9 cellular contexts compared by ENCODE assay signal in the genomic region with DNA sequence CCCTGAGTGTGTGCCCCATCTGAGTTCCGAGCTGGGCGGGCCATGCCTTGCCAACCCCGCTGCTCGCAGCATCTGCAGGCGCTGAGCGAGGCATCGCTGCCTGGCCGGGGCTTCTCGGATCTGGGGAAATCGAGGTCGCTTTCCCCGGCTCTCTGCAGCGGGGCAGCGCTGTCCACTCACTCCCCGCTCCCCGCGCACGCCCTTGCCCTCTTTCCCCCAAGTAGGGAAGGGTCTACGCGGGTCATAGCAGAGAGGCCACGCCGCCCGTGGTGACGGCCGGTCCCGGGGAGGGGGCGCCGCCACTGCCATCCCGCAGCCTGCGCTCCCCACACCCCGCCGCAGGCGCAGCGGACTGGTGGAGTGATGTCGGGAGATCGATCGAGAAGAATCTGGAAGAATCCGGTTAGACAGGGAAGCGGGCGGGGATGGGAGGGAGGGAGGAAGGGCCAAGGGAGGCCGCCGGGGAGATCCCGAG. TPM values are rescaled to one million over a fixed set of nuclear protein-coding genes. Genes with fewer than 3 reads are reported as not detected.
DNase-seq lines count a peak whose midpoint lies in the region; ATAC-seq and TF ChIP-seq lines count a peak whose summit lies in the region.
"Had no signal": no experiment of that assay in that cellular context is flagged by ENCODE, and none has a peak within 500 bp of the region (broad histone marks: within the 10 kb centered on the region; RNA-seq: fewer than 3 reads in every experiment).

No MANE protein-coding gene starts in this region.

- H3K36me3 Mint-ChIP-seq in natural killer cell treated with Interleukin-12 subunit alpha and Interleukin-12 subunit beta and Interleukin-15 and Interleukin-18, amount 100 ng/mL, for 72 hours, result peaks cover 23% of the 10 kb centered on the region

- intact Hi-C loops in uterus (cut with DNase I; ENCODE audit: low total_unique reads), result no loop called here

- H3K27ac Mint-ChIP-seq in natural killer cell treated with Interleukin-12 subunit alpha and Interleukin-12 subunit beta and Interleukin-15 and Interleukin-18, amount 100 ng/mL, for 72 hours, result peak overlapping the region in 1 of 2 donors; percentile 10

- no peaks in the 10 kb centered on the region for H3K27me3 Mint-ChIP-seq in natural killer cell treated with Interleukin-12 subunit alpha and Interleukin-12 subunit beta and Interleukin-15 and Interleukin-18, amount 100 ng/mL, for 72 hours

- ATAC-seq in HG03135 (IDR thresholded peaks at IDR 0.05; ENCODE audit: unreplicated experiment) (peak; percentile 5), GM21529 (IDR thresholded peaks at IDR 0.05; ENCODE audit: unreplicated experiment) (no peak)
- peak; percentile 18 to 34 for ATAC-seq in natural killer cell treated with Interleukin-12 subunit alpha and Interleukin-12 subunit beta and Interleukin-15 and Interleukin-18, amount 100 ng/mL, for 72 hours

- TF ChIP-seq CTCF in GM06990 (IDR thresholded peaks at IDR 0.05; ENCODE audit: insufficient read depth, low read length, poor library complexity, severe bottlenecking) (no peak), fibroblast of mammary gland (conservative IDR thresholded peaks at IDR 0.05; ENCODE audit: control insufficient read depth, insufficient read depth, low read depth, low read length) (no peak), uterus (IDR thresholded peaks at IDR 0.05) (peak in 1 of 4 experiments; percentile 10)

- H3K4me1 ChIP-seq in uterus, result peaks cover 0 to 5% of the 10 kb centered on the region in 2 donors

- H3K36me3 ChIP-seq in GM06990 (ENCODE audit: control insufficient read depth, insufficient read depth, low read length) (peaks cover 8% of the 10 kb centered on the region), uterus (no peaks in the 10 kb centered on the region)

- H3K4me1 Mint-ChIP-seq in natural killer cell treated with Interleukin-12 subunit alpha and Interleukin-12 subunit beta and Interleukin-15 and Interleukin-18, amount 100 ng/mL, for 72 hours (ENCODE audit: low read depth in 2 of 2), result peaks cover 21 to 27% of the 10 kb centered on the region in 2 donors

- H3K4me3 ChIP-seq in GM06990 (replicated peaks; ENCODE audit: low read depth, low read length), result peak overlapping the region; percentile 92
- peak overlapping the region; percentile 47 for H3K4me3 ChIP-seq in fibroblast of mammary gland (ENCODE audit: control insufficient read depth, low read depth, low read length)
- peak overlapping the region; percentile 58 to 87 for H3K4me3 ChIP-seq in uterus

- DNase-seq in GM06990 (ENCODE audit: extremely low read depth, insufficient read length), result no peak
- peak; percentile 71 for DNase-seq in activated CD8-positive, alpha-beta memory T cell treated with anti-CD3 and anti-CD28 coated beads, Interleukin-2, amount 50 U/mL, for 48 hours
- DNase-seq in fibroblast of mammary gland (ENCODE audit: low read depth), result peak; percentile 30
- no peak for DNase-seq in natural killer cell treated with Interleukin-12 subunit alpha and Interleukin-12 subunit beta and Interleukin-15 and Interleukin-18, amount 100 ng/mL, for 72 hours (ENCODE audit: low spot score)
- no peak for DNase-seq in uterus
- DNase-seq in HT-29 (ENCODE audit: low spot score), result no peak

- TF ChIP-seq POLR2A in uterus (IDR thresholded peaks at IDR 0.05), result no peak

- H3K27me3 ChIP-seq in GM06990 (replicated peaks; ENCODE audit: control insufficient read depth, insufficient read depth, low read length), result no peaks in the 10 kb centered on the region
- no peaks in the 10 kb centered on the region for H3K27me3 ChIP-seq in uterus

- H3K27ac ChIP-seq in uterus, result peak overlapping the region; percentile 86 to 94

- peak overlapping the region; percentile 62 for H3K4me3 Mint-ChIP-seq in natural killer cell treated with Interleukin-12 subunit alpha and Interleukin-12 subunit beta and Interleukin-15 and Interleukin-18, amount 100 ng/mL, for 72 hours

- H3K9me3 ChIP-seq in uterus, result no peaks in the 10 kb centered on the region

- no peaks in the 10 kb centered on the region for H3K9me3 Mint-ChIP-seq in natural killer cell treated with Interleukin-12 subunit alpha and Interleukin-12 subunit beta and Interleukin-15 and Interleukin-18, amount 100 ng/mL, for 72 hours

RNA-seq across cellular contexts. Expression of a gene that starts 0.5 kb away (rescaled TPM):
- 100 to 1,000 TPM in 1 of 2 donors, 10 to 100 TPM in 1; 92.1 to 181 TPM for total RNA-seq in natural killer cell treated with Interleukin-12 subunit alpha and Interleukin-12 subunit beta and Interleukin-15 and Interleukin-18, amount 100 ng/mL, for 72 hours
- total RNA-seq in uterus, result 10 to 100 TPM in 3 of 4 donors, 1 to 10 TPM in 1; 8.5 to 59.0 (median 36.7) TPM
- total RNA-seq in HT-29 (2014; rRNA removed; shearing (Covaris generic)), result 106 and 115 TPM in 2 replicates

RNA-seq across cellular contexts. Expression of a gene that starts 18.2 kb away (rescaled TPM):
- total RNA-seq in natural killer cell treated with Interleukin-12 subunit alpha and Interleukin-12 subunit beta and Interleukin-15 and Interleukin-18, amount 100 ng/mL, for 72 hours, result 10 to 100 TPM; 28.2 to 65.1 TPM
- 10 to 100 TPM; 30.5 to 92.6 (median 35.0) TPM for total RNA-seq in uterus
- total RNA-seq in HT-29 (2014; rRNA removed; shearing (Covaris generic)), result 32.0 and 39.8 TPM in 2 replicates

RNA-seq across cellular contexts. Expression of a gene that starts 40.5 kb away (rescaled TPM):
- total RNA-seq in natural killer cell treated with Interleukin-12 subunit alpha and Interleukin-12 subunit beta and Interleukin-15 and Interleukin-18, amount 100 ng/mL, for 72 hours, result not detected
- 10 to 100 TPM in 1 of 4 donors, 1 to 10 TPM in 3; 2.4 to 10.5 (median 7.0) TPM for total RNA-seq in uterus
- total RNA-seq in HT-29 (2014; rRNA removed; shearing (Covaris generic)), result not detected in 2 replicates
- total RNA-seq: NCI-H460 had no signal

Comparison
In these comparisons a context has a peak if more than half of its experiments do, and no peak if none do; other contexts are left out.
1. DNase-seq: peak in activated CD8-positive, alpha-beta memory T cell treated with anti-CD3 and anti-CD28 coated beads, Interleukin-2, amount 50 U/mL, for 48 hours (single experiment) and fibroblast of mammary gland (single experiment); none in GM06990 (single experiment), natural killer cell treated with Interleukin-12 subunit alpha and Interleukin-12 subunit beta and Interleukin-15 and Interleukin-18, amount 100 ng/mL, for 72 hours (single experiment), uterus (0 of 2) and HT-29 (single experiment).
2. Peak in every context shown above with its lines, with median percentiles within 50 percentile points of each other: H3K4me3 ChIP-seq.